Comparison of ENCODE assay signal across 13 cellular contexts in genomic region chr15:64640146-64640868, GRCh38.
A peak's percentile ranks its signal among the peaks of the same experiment; 100 is the strongest.
DNase-seq lines count a peak whose midpoint lies in the region; ATAC-seq, FAIRE-seq and TF ChIP-seq lines count a peak whose summit lies in the region.
"Had no signal": no experiment of that assay in that cellular context is flagged by ENCODE, and none has a peak within 500 bp of the region (broad histone marks: within the 10 kb centered on the region; RNA-seq: fewer than 3 reads in every experiment).

No MANE protein-coding gene starts in this region.

- no peak overlapping the region for H3K56ac ChIP-seq in mesendoderm (ENCODE audit: low read length)

- no peak overlapping the region for H3K4me2 ChIP-seq in mesendoderm (ENCODE audit: low read length)

- peaks cover 15% of the 10 kb centered on the region for H3K79me1 ChIP-seq in mesendoderm (ENCODE audit: low read length)

- in situ Hi-C loops in KBM-7 (cut with MboI; ENCODE audit: low pct_unique_long_range_greater_than_20kb, low sequenced_read_pairs) = no loop called here

- H2BK15ac ChIP-seq in mesendoderm (replicated peaks; ENCODE audit: low read depth) = peak overlapping the region; percentile 64

- H3K9me3 Mint-ChIP-seq in activated naive CD8-positive, alpha-beta T cell treated with anti-CD3 and anti-CD28 coated beads, Interleukin-2, amount 50 U/mL, for 24 hours = peaks cover 14% of the 10 kb centered on the region

- no CpG with 5 or more reads among the region's 5 CpGs for WGBS in mesendoderm (ENCODE audit: extremely low coverage, insufficient coverage, low lambda C conversion rate)

- H3K4me3 ChIP-seq in mesendoderm (ENCODE audit: low read length) = no peak overlapping the region

- H3K27ac Mint-ChIP-seq in activated naive CD8-positive, alpha-beta T cell treated with anti-CD3 and anti-CD28 coated beads, Interleukin-2, amount 50 U/mL, for 24 hours = peak overlapping the region; percentile 42

- DNase-seq in CD1c-positive myeloid dendritic cell (ENCODE audit: extremely low spot score) (peak; percentile 35), ELF-1 (ENCODE audit: low read depth, low spot score) (peak; percentile 59), mesendoderm (no peak), KBM-7 (no peak), GOT3 (lab: John Stamatoyannopoulos, UW) (no peak), H54 (ENCODE audit: insufficient read length, low spot score) (no peak), midbrain (lab: John Stamatoyannopoulos, UW) (no peak)
- no peak for DNase-seq in activated naive CD8-positive, alpha-beta T cell treated with anti-CD3 and anti-CD28 coated beads, Interleukin-2, amount 50 U/mL, for 24 hours
- DNase-seq: Calu3, glutamatergic neuron, NCI-H1694 treated with DMSO at 0.1 percent for 48 hours, T1000 had no signal

- no peak overlapping the region for H2AK5ac ChIP-seq in mesendoderm (ENCODE audit: low read length)

- H3K4me3 Mint-ChIP-seq in activated naive CD8-positive, alpha-beta T cell treated with anti-CD3 and anti-CD28 coated beads, Interleukin-2, amount 50 U/mL, for 24 hours = no peak overlapping the region

- no peak overlapping the region for H4K5ac ChIP-seq in mesendoderm (ENCODE audit: low read length)

- peaks cover 48% of the 10 kb centered on the region for H3K4me1 Mint-ChIP-seq in activated naive CD8-positive, alpha-beta T cell treated with anti-CD3 and anti-CD28 coated beads, Interleukin-2, amount 50 U/mL, for 24 hours

- peak; percentile 43 for ATAC-seq in activated naive CD8-positive, alpha-beta T cell treated with anti-CD3 and anti-CD28 coated beads, Interleukin-2, amount 50 U/mL, for 24 hours

- H3K36me3 ChIP-seq in mesendoderm (ENCODE audit: control insufficient read depth, insufficient read depth, low read length) = no peaks in the 10 kb centered on the region

- no peak for TF ChIP-seq POLR2A in H54 (IDR thresholded peaks at IDR 0.05; ENCODE audit: low read depth, low read length)

- no peak overlapping the region for H3K23ac ChIP-seq in mesendoderm (ENCODE audit: low read length)

- no peak overlapping the region for H2BK120ac ChIP-seq in mesendoderm (ENCODE audit: low read depth, low read length)

- H3K9ac ChIP-seq in mesendoderm (ENCODE audit: low read length) = no peak overlapping the region

- no peaks in the 10 kb centered on the region for H3K27me3 Mint-ChIP-seq in activated naive CD8-positive, alpha-beta T cell treated with anti-CD3 and anti-CD28 coated beads, Interleukin-2, amount 50 U/mL, for 24 hours

- peaks cover 8% of the 10 kb centered on the region for H3K4me1 ChIP-seq in mesendoderm (ENCODE audit: control insufficient read depth, low read depth, low read length)

- H3K4ac ChIP-seq in mesendoderm (ENCODE audit: low read depth, low read length) = no peak overlapping the region

- no peaks in the 10 kb centered on the region for H3K27me3 ChIP-seq in mesendoderm (ENCODE audit: insufficient read depth, low read length, poor library complexity)

- no peak overlapping the region for H2BK5ac ChIP-seq in mesendoderm (ENCODE audit: low read length)

- peaks cover 41% of the 10 kb centered on the region for H3K36me3 Mint-ChIP-seq in activated naive CD8-positive, alpha-beta T cell treated with anti-CD3 and anti-CD28 coated beads, Interleukin-2, amount 50 U/mL, for 24 hours (ENCODE audit: low read depth)

- H4K8ac ChIP-seq in mesendoderm (ENCODE audit: low read depth, low read length) = no peak overlapping the region

- H3K79me2 ChIP-seq in mesendoderm (ENCODE audit: control insufficient read depth, insufficient read depth, low read length) = peaks cover 20% of the 10 kb centered on the region

- no peak for FAIRE-seq in H54 (lab: Jason Lieb, UNC)
- FAIRE-seq: colon had no signal

- H3K27ac ChIP-seq in mesendoderm (ENCODE audit: low read depth, low read length) = no peak overlapping the region

- H3K18ac ChIP-seq in mesendoderm (ENCODE audit: low read length) = no peak overlapping the region

Comparison
In these comparisons a context has a peak if more than half of its experiments do, and no peak if none do; other contexts are left out.
1. DNase-seq: peak in CD1c-positive myeloid dendritic cell (single experiment) and ELF-1 (single experiment); none in activated naive CD8-positive, alpha-beta T cell treated with anti-CD3 and anti-CD28 coated beads, Interleukin-2, amount 50 U/mL, for 24 hours (single experiment), mesendoderm (single experiment), KBM-7 (single experiment), GOT3 (single experiment), H54 (single experiment) and midbrain (single experiment).